ENCODE assay signal across 11 cellular contexts in genomic region chr11:117532568-117532967, GRCh38.
"Had no signal": no experiment of that assay in that cellular context is flagged by ENCODE, and none has a peak within 500 bp of the region (broad histone marks: within the 10 kb centered on the region; RNA-seq: fewer than 3 reads in every experiment).

No MANE protein-coding gene starts in this region.

- H3K4me2 ChIP-seq: GM23338 had no signal

- H3K27ac ChIP-seq: GM23248 had no signal

- H2AFZ ChIP-seq: GM23248, GM23338 had no signal

- H3K4me3 ChIP-seq: GM23248, GM23338, HAP-1 had no signal

- H3K36me3 ChIP-seq: HAP-1 had no signal

- DNase-seq: GM23248, GOT3, H7, H9, HCEC 1CT, HFFc6 had no signal

- ATAC-seq: GM23338, HCT116 had no signal

- H3K4me1 ChIP-seq: HAP-1 had no signal

- H3K9ac ChIP-seq: GM23248 had no signal

- H3K9me3 ChIP-seq: HAP-1 had no signal

- FAIRE-seq: H1, H54 had no signal
